11 cellular contexts compared by ENCODE assay signal in the genomic region with DNA sequence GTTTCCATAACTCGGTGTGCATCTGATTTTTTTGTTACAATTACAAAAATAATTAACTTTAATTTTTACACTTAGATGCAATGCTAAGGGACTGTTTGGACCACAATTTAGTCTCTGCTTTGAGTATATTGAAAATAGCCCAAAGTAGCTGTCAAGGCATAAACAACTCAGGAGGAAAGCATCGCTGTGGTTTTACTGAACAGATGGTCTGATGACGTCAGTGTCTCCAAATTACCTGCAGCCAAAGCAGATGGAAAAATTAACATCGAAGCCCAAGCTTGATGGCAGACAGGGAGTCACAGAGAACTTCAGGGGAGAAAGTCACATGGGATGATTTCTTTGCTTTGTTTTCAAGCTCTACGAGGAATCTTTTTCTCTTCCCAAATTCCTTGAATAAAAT.
A peak's percentile ranks its signal among the peaks of the same experiment; 100 is the strongest.
DNase-seq lines count a peak whose midpoint lies in the region; ATAC-seq and TF ChIP-seq lines count a peak whose summit lies in the region.
"Had no signal": no experiment of that assay in that cellular context is flagged by ENCODE, and none has a peak within 500 bp of the region (broad histone marks: within the 10 kb centered on the region; RNA-seq: fewer than 3 reads in every experiment).

No MANE protein-coding gene starts in this region.

- ATAC-seq in GM19351 (IDR thresholded peaks at IDR 0.05; ENCODE audit: unreplicated experiment), result peak; percentile 39

- CTCF ChIA-PET in CD8-positive, alpha-beta memory T cell (lab: Charles Lee), result no interaction called here

- H3K36me3 ChIP-seq in endocrine pancreas (ENCODE audit: control insufficient read depth, insufficient read depth, low read length), result no peaks in the 10 kb centered on the region
- H3K36me3 ChIP-seq in CD8-positive, alpha-beta memory T cell (ENCODE audit: insufficient read depth, low read length), result no peaks in the 10 kb centered on the region
- H3K36me3 ChIP-seq in prostate gland, result no peaks in the 10 kb centered on the region

- H3K9me3 Mint-ChIP-seq in CD8-positive, alpha-beta memory T cell, result no peaks in the 10 kb centered on the region

- H3K9ac ChIP-seq in endocrine pancreas (ENCODE audit: control insufficient read depth, insufficient read depth, low read length), result no peak overlapping the region

- WGBS in prostate gland, result 59% methylated on average over 5 of the region's 5 CpGs

- peaks cover 0 to 4% of the 10 kb centered on the region in 2 donors for H3K27me3 Mint-ChIP-seq in CD8-positive, alpha-beta memory T cell

- intact Hi-C loops in prostate gland (cut with DNase I), result no loop called here

- POLR2A ChIA-PET in CD8-positive, alpha-beta memory T cell (lab: Charles Lee), result interaction anchor here (1.2 kb wide), 1 partner anchor 86 kb away, joined by 3 read pairs; no protein-coding TSS in a partner anchor

- no peaks in the 10 kb centered on the region for H3K36me3 Mint-ChIP-seq in CD8-positive, alpha-beta memory T cell

- no peaks in the 10 kb centered on the region for H3K27me3 ChIP-seq in endocrine pancreas (ENCODE audit: control insufficient read depth, insufficient read depth, low read length)
- no peaks in the 10 kb centered on the region for H3K27me3 ChIP-seq in CD8-positive, alpha-beta memory T cell (ENCODE audit: insufficient read depth, low read length, poor library complexity, severe bottlenecking)
- no peaks in the 10 kb centered on the region for H3K27me3 ChIP-seq in prostate gland (replicated peaks; ENCODE audit: insufficient read depth)

- H3K27ac ChIP-seq in CD8-positive, alpha-beta memory T cell (ENCODE audit: low read depth, low read length), result no peak overlapping the region
- no peak overlapping the region for H3K27ac ChIP-seq in prostate gland

- H3K27ac Mint-ChIP-seq in CD8-positive, alpha-beta memory T cell, result peak overlapping the region in 1 of 8 donors; percentile 34
- H3K27ac Mint-ChIP-seq: activated T-helper 2 cell treated with anti-CD3 and anti-CD28 coated beads, Interferon-gamma antibody, Interleukin-2, Interleukin-4, amounts not matched to agents 10 μg/mL and 5 μg/mL and 100 μg/mL, durations not matched to agents 14 hours and 24 hours and 36 hours; nephron progenitor cell had no signal

- H3K4me3 ChIP-seq in endocrine pancreas (ENCODE audit: control insufficient read depth, insufficient read depth, low read length), result peak overlapping the region; percentile 57
- H3K4me3 ChIP-seq in CD8-positive, alpha-beta memory T cell (ENCODE audit: low read length), result no peak overlapping the region
- no peak overlapping the region for H3K4me3 ChIP-seq in prostate gland

- H3K4me1 Mint-ChIP-seq in CD8-positive, alpha-beta memory T cell, result peaks cover 25 to 37% (median 34%) of the 10 kb centered on the region in 3 donors

- no peak for TF ChIP-seq CTCF in prostate gland (IDR thresholded peaks at IDR 0.05)

- no peak overlapping the region for H3K4me3 Mint-ChIP-seq in CD8-positive, alpha-beta memory T cell
- H3K4me3 Mint-ChIP-seq: nephron progenitor cell had no signal

- no peaks in the 10 kb centered on the region for H3K9me3 ChIP-seq in endocrine pancreas (ENCODE audit: control insufficient read depth, low read length)
- H3K9me3 ChIP-seq in CD8-positive, alpha-beta memory T cell (ENCODE audit: low read length), result no peaks in the 10 kb centered on the region
- no peaks in the 10 kb centered on the region for H3K9me3 ChIP-seq in prostate gland

- no peak for TF ChIP-seq POLR2A in prostate gland (IDR thresholded peaks at IDR 0.05)

- H3K4me1 ChIP-seq in endocrine pancreas (ENCODE audit: control insufficient read depth, insufficient read depth, low read length) (peaks cover 10% of the 10 kb centered on the region), prostate gland (replicated peaks) (no peaks in the 10 kb centered on the region)
- H3K4me1 ChIP-seq in CD8-positive, alpha-beta memory T cell (ENCODE audit: insufficient read depth, low read length), result peaks cover 19% of the 10 kb centered on the region

- DNase-seq in AG20443 (ENCODE audit: low spot score) (peak; percentile 25), NCI-H69 (lab: John Stamatoyannopoulos, UW) (peak; percentile 91), prostate gland (ENCODE audit: low spot score) (no peak), putamen (ENCODE audit: low spot score) (no peak)
- no peak for DNase-seq in CD8-positive, alpha-beta memory T cell
- no peak for DNase-seq in effector CD4-positive, alpha-beta T cell
- DNase-seq: nephron progenitor cell; stimulated activated CD8-positive, alpha-beta memory T cell treated with anti-CD3 and anti-CD28 coated beads, Interleukin-4, amount 100 ng/mL, for 48 hours had no signal

Comparison
In these comparisons a context has a peak if more than half of its experiments do, and no peak if none do; other contexts are left out.
1. DNase-seq: peak in AG20443 (single experiment) and NCI-H69 (single experiment); none in CD8-positive, alpha-beta memory T cell (0 of 5), prostate gland (single experiment), effector CD4-positive, alpha-beta T cell (single experiment) and putamen (single experiment).